Comparison of ENCODE assay signal across 11 cellular contexts in genomic region chr2:161199885-161200284, GRCh38. TPM values are rescaled to one million over a fixed set of nuclear protein-coding genes. Genes with fewer than 3 reads are reported as not detected.
A peak's percentile ranks its signal among the peaks of the same experiment; 100 is the strongest.
DNase-seq lines count a peak whose midpoint lies in the region; ATAC-seq and TF ChIP-seq lines count a peak whose summit lies in the region.
"Had no signal": no experiment of that assay in that cellular context is flagged by ENCODE, and none has a peak within 500 bp of the region (broad histone marks: within the 10 kb centered on the region; RNA-seq: fewer than 3 reads in every experiment).

No MANE protein-coding gene starts in this region.

- H3K27ac Mint-ChIP-seq in activated naive CD8-positive, alpha-beta T cell treated with anti-CD3 and anti-CD28 coated beads, Interleukin-2, amount 50 U/mL, for 24 hours: peak overlapping the region; percentile 68

- no peaks in the 10 kb centered on the region for H3K27me3 Mint-ChIP-seq in activated naive CD8-positive, alpha-beta T cell treated with anti-CD3 and anti-CD28 coated beads, Interleukin-2, amount 50 U/mL, for 24 hours

- peak overlapping the region; percentile 38 for H3K4me3 Mint-ChIP-seq in activated naive CD8-positive, alpha-beta T cell treated with anti-CD3 and anti-CD28 coated beads, Interleukin-2, amount 50 U/mL, for 24 hours

- peak; percentile 81 for ATAC-seq in HG03175 (IDR thresholded peaks at IDR 0.05; ENCODE audit: unreplicated experiment)
- ATAC-seq in activated naive CD8-positive, alpha-beta T cell treated with anti-CD3 and anti-CD28 coated beads, Interleukin-2, amount 50 U/mL, for 24 hours: peak; percentile 49
- ATAC-seq in upper lobe of left lung (ENCODE audit: low FRiP score in 2 of 2): no peak

- peaks cover 34% of the 10 kb centered on the region for H3K4me1 Mint-ChIP-seq in activated naive CD8-positive, alpha-beta T cell treated with anti-CD3 and anti-CD28 coated beads, Interleukin-2, amount 50 U/mL, for 24 hours

- no peak overlapping the region for H3K27ac ChIP-seq in upper lobe of left lung
- H3K27ac ChIP-seq in sigmoid colon: no peak overlapping the region
- H3K27ac ChIP-seq: RWPE1, suprapubic skin had no signal

- H3K9me3 Mint-ChIP-seq in activated naive CD8-positive, alpha-beta T cell treated with anti-CD3 and anti-CD28 coated beads, Interleukin-2, amount 50 U/mL, for 24 hours: no peaks in the 10 kb centered on the region

- H3K4me1 ChIP-seq in upper lobe of left lung (peaks cover 5 to 8% (median 6%) of the 10 kb centered on the region in 4 donors), sigmoid colon (no peaks in the 10 kb centered on the region)
- H3K4me1 ChIP-seq: suprapubic skin had no signal

- H3K9me3 ChIP-seq in upper lobe of left lung: no peaks in the 10 kb centered on the region
- H3K9me3 ChIP-seq in sigmoid colon: no peaks in the 10 kb centered on the region
- H3K9me3 ChIP-seq: suprapubic skin had no signal

- TF ChIP-seq EP300 in upper lobe of left lung (IDR thresholded peaks at IDR 0.05) (no peak), sigmoid colon (IDR thresholded peaks at IDR 0.05) (no peak)

- no peak for TF ChIP-seq POLR2A in upper lobe of left lung (IDR thresholded peaks at IDR 0.05)
- TF ChIP-seq POLR2A in sigmoid colon (IDR thresholded peaks at IDR 0.05): no peak

- DNase-seq in GM10266 (ENCODE audit: extremely low spot score): peak; percentile 6
- DNase-seq in GM20000 (ENCODE audit: low spot score): peak; percentile 5
- no peak for DNase-seq in activated naive CD8-positive, alpha-beta T cell treated with anti-CD3 and anti-CD28 coated beads, Interleukin-2, amount 50 U/mL, for 24 hours
- DNase-seq in KG1 (lab: John Stamatoyannopoulos, UW): no peak
- DNase-seq in upper lobe of left lung: no peak
- DNase-seq in sigmoid colon: no peak
- no peak for DNase-seq in amygdala (lab: John Stamatoyannopoulos, UW)
- DNase-seq: posterior cingulate gyrus had no signal

- TF ChIP-seq CTCF in GM10266 (IDR thresholded peaks at IDR 0.05; ENCODE audit: control insufficient read depth, insufficient read depth, low read depth, missing control alignments) (no peak), GM20000 (IDR thresholded peaks at IDR 0.05; ENCODE audit: extremely low read depth, missing control alignments) (no peak), upper lobe of left lung (IDR thresholded peaks at IDR 0.05) (no peak), sigmoid colon (IDR thresholded peaks at IDR 0.05) (no peak)

- intact Hi-C loops in sigmoid colon (cut with DNase I): no loop called here

- H3K4me3 ChIP-seq in upper lobe of left lung (no peak overlapping the region), sigmoid colon (no peak overlapping the region)
- H3K4me3 ChIP-seq: suprapubic skin had no signal

- H3K36me3 ChIP-seq in upper lobe of left lung: peaks cover 0 to 41% (median 6%) of the 10 kb centered on the region in 4 donors
- peaks cover 0 to 19% (median 0%) of the 10 kb centered on the region in 4 donors for H3K36me3 ChIP-seq in sigmoid colon

- peaks cover 33% of the 10 kb centered on the region for H3K36me3 Mint-ChIP-seq in activated naive CD8-positive, alpha-beta T cell treated with anti-CD3 and anti-CD28 coated beads, Interleukin-2, amount 50 U/mL, for 24 hours (ENCODE audit: low read depth)

- 82 to 85% methylated on average over 1 of the region's 1 CpG for WGBS in upper lobe of left lung, 2 donors
- 83 to 94% methylated on average over 1 of the region's 1 CpG for WGBS in sigmoid colon, 2 donors

- H3K27me3 ChIP-seq in upper lobe of left lung (no peaks in the 10 kb centered on the region), sigmoid colon (no peaks in the 10 kb centered on the region)
- H3K27me3 ChIP-seq: suprapubic skin had no signal

RNA-seq across cellular contexts. Expression of gene TANK, which starts 39.7 kb away (rescaled TPM):
- total RNA-seq in upper lobe of left lung: 100 to 1,000 TPM in 2 of 6 donors, 10 to 100 TPM in 4; 41.9 to 214 (median 75.0) TPM
- total RNA-seq in sigmoid colon: 10 to 100 TPM; 45.7 to 82.8 (median 71.0) TPM
- polyA plus RNA-seq in sigmoid colon: 10 to 100 TPM; 35.2 to 52.9 (median 41.4) TPM

Comparison
In these comparisons a context has a peak if more than half of its experiments do, and no peak if none do; other contexts are left out.
1. DNase-seq: peak in GM10266 (single experiment) and GM20000 (single experiment); none in activated naive CD8-positive, alpha-beta T cell treated with anti-CD3 and anti-CD28 coated beads, Interleukin-2, amount 50 U/mL, for 24 hours (single experiment), KG1 (single experiment), upper lobe of left lung (0 of 2), sigmoid colon (single experiment) and amygdala (0 of 56).
2. ATAC-seq: peak in HG03175 (single experiment) and activated naive CD8-positive, alpha-beta T cell treated with anti-CD3 and anti-CD28 coated beads, Interleukin-2, amount 50 U/mL, for 24 hours (single experiment); none in upper lobe of left lung (0 of 2).